In genomic region chr11:93491941-93492340, GRCh38 we compare ENCODE assay signal across 2 cellular contexts.
TF ChIP-seq lines count a peak whose summit lies in the region.

No MANE protein-coding gene starts in this region.

TF ChIP-seq in GM23338, 12 proteins besides CTCF, POLR2A, EP300 and RAD21 (continued from another document):
- no peak for TF ChIP-seq CREB1 (CRISPR knock-in tag; IDR thresholded peaks at IDR 0.05; ENCODE audit: low read depth)
- no peak for TF ChIP-seq REST (IDR thresholded peaks at IDR 0.05; ENCODE audit: unreplicated experiment)
- no peak for TF ChIP-seq ZNF114 (CRISPR knock-in tag; IDR thresholded peaks at IDR 0.05)
- no peak for TF ChIP-seq ZNF462 (CRISPR knock-in tag; IDR thresholded peaks at IDR 0.05)

TF ChIP-seq in liver, 16 proteins besides CTCF, POLR2A, EP300 and RAD21 (continued from another document):
- TF ChIP-seq REST (IDR thresholded peaks at IDR 0.05) (no peak), MAX (IDR thresholded peaks at IDR 0.05) (no peak), RXRA (IDR thresholded peaks at IDR 0.05) (no peak), FOXA1 (IDR thresholded peaks at IDR 0.05) (no peak), YY1 (IDR thresholded peaks at IDR 0.05) (no peak), TAF1 (conservative IDR thresholded peaks at IDR 0.05) (no peak), SP1 (IDR thresholded peaks at IDR 0.05) (no peak), NR2F2 (IDR thresholded peaks at IDR 0.05) (no peak)
